20 cellular contexts compared by ENCODE assay signal in genomic region chr4:64340243-64341110, GRCh38.
"Had no signal": no experiment of that assay in that cellular context is flagged by ENCODE, and none has a peak within 500 bp of the region (broad histone marks: within the 10 kb centered on the region; RNA-seq: fewer than 3 reads in every experiment).

No MANE protein-coding gene starts in this region.

- H3K36me3 ChIP-seq: brain microvascular endothelial cell, neural progenitor cell, ovary, suprapubic skin had no signal

- H3K27ac ChIP-seq: brain microvascular endothelial cell, neural progenitor cell, ovary, suprapubic skin had no signal

- H3K27me3 ChIP-seq: brain microvascular endothelial cell, neural progenitor cell, ovary, suprapubic skin had no signal

- H3K9me3 Mint-ChIP-seq: activated CD4-positive, alpha-beta T cell treated with anti-CD3 and anti-CD28 coated beads, Interleukin-2, amount 10 ng/mL, durations not matched to agents 24 days and 14 days; neural progenitor cell had no signal

- H3K27me3 Mint-ChIP-seq: activated B cell treated with CpG ODN at 0.5 μM for 24 hours; activated CD4-positive, alpha-beta T cell treated with anti-CD3 and anti-CD28 coated beads, Interleukin-2, amount 10 ng/mL, durations not matched to agents 24 days and 14 days; activated naive CD8-positive, alpha-beta T cell treated with anti-CD3 and anti-CD28 coated beads for 36 hours; T-helper 17 cell; type B pancreatic cell had no signal

- H3K4me1 ChIP-seq: neural progenitor cell, suprapubic skin had no signal

- DNase-seq: activated B cell treated with CpG ODN at 0.5 μM for 24 hours; activated CD4-positive, alpha-beta T cell treated with anti-CD3 and anti-CD28 coated beads, Interleukin-2, amount 10 ng/mL, durations not matched to agents 24 days and 14 days; activated CD8-positive, alpha-beta memory T cell treated with anti-CD3 and anti-CD28 coated beads, Interleukin-2, amount 50 U/mL, for 48 hours; activated CD8-positive, alpha-beta T cell treated with anti-CD3 and anti-CD28 coated beads, Interleukin-2, amount 10 ng/mL, durations not matched to agents 7 days and 5 days; activated naive CD8-positive, alpha-beta T cell treated with anti-CD3 and anti-CD28 coated beads for 36 hours; amygdala; brain microvascular endothelial cell; cerebellar nuclear complex; effector CD8-positive, alpha-beta T cell; foreskin fibroblast; midbrain; ovary; stimulated activated CD4-positive, alpha-beta T cell treated with anti-CD3 and anti-CD28 coated beads, Interleukin-2, amount 100 ng/mL, for 48 hours; stimulated activated naive CD4-positive, alpha-beta T cell treated with Interleukin-2 at 50 U/mL for 16 hours; T-helper 17 cell had no signal

- H3K4me3 Mint-ChIP-seq: activated B cell treated with CpG ODN at 0.5 μM for 24 hours; activated CD4-positive, alpha-beta T cell treated with anti-CD3 and anti-CD28 coated beads, Interleukin-2, amount 10 ng/mL, durations not matched to agents 24 days and 14 days; activated CD8-positive, alpha-beta T cell treated with anti-CD3 and anti-CD28 coated beads, Interleukin-2, amount 10 ng/mL, durations not matched to agents 7 days and 5 days; activated naive CD8-positive, alpha-beta T cell treated with anti-CD3 and anti-CD28 coated beads for 36 hours; neural progenitor cell; T-helper 17 cell; type B pancreatic cell had no signal

- H3K27ac Mint-ChIP-seq: activated B cell treated with CpG ODN at 0.5 μM for 24 hours; activated CD4-positive, alpha-beta T cell treated with anti-CD3 and anti-CD28 coated beads, Interleukin-2, amount 10 ng/mL, durations not matched to agents 24 days and 14 days; activated CD8-positive, alpha-beta T cell treated with anti-CD3 and anti-CD28 coated beads, Interleukin-2, amount 10 ng/mL, durations not matched to agents 7 days and 5 days; activated naive CD8-positive, alpha-beta T cell treated with anti-CD3 and anti-CD28 coated beads for 36 hours; neural progenitor cell; T-helper 17 cell; type B pancreatic cell had no signal

- ATAC-seq: activated CD8-positive, alpha-beta T cell treated with anti-CD3 and anti-CD28 coated beads, Interleukin-2, amount 10 ng/mL, durations not matched to agents 7 days and 5 days; SK-N-SH treated with all-trans-retinoic acid at 6 μM for 48 hours; T-helper 17 cell had no signal

- H3K9ac ChIP-seq: neural progenitor cell had no signal

- H3K4me2 ChIP-seq: neural progenitor cell had no signal

- H3K4me1 Mint-ChIP-seq: activated B cell treated with CpG ODN at 0.5 μM for 24 hours; activated CD4-positive, alpha-beta T cell treated with anti-CD3 and anti-CD28 coated beads, Interleukin-2, amount 10 ng/mL, durations not matched to agents 24 days and 14 days; activated naive CD8-positive, alpha-beta T cell treated with anti-CD3 and anti-CD28 coated beads for 36 hours; neural progenitor cell; T-helper 17 cell had no signal

- H3K4me3 ChIP-seq: lung, neural progenitor cell, ovary, suprapubic skin had no signal
